ENCODE assay signal across 1 cellular context in genomic region chr7:66664590-66665293, GRCh38.
TF ChIP-seq lines count a peak whose summit lies in the region.

No MANE protein-coding gene starts in this region.

TF ChIP-seq in HepG2, 621 proteins besides CTCF, POLR2A, EP300 and RAD21:
- TF ChIP-seq AGO2 (optimal IDR thresholded peaks at IDR 0.05; ENCODE audit: low read depth, low read length) = peak; percentile 58
- no peak for TF ChIP-seq TRIM24 (CRISPR knock-in tag; IDR thresholded peaks at IDR 0.05)
